In genomic region chr4:87880106-87880505, GRCh38 we compare ENCODE assay signal across 38 cellular contexts. TPM values are rescaled to one million over a fixed set of nuclear protein-coding genes. Genes with fewer than 3 reads are reported as not detected.
"Had no signal": no experiment of that assay in that cellular context is flagged by ENCODE, and none has a peak within 500 bp of the region (broad histone marks: within the 10 kb centered on the region; RNA-seq: fewer than 3 reads in every experiment).

No MANE protein-coding gene starts in this region.

- H3K9me3 ChIP-seq: adrenal gland, body of pancreas, breast epithelium had no signal

- H3K4me3 Mint-ChIP-seq: activated CD4-positive, alpha-beta memory T cell treated with anti-CD3 and anti-CD28 coated beads, Interleukin-2, amount 10 ng/mL, durations not matched to agents 7 days and 5 days; activated CD4-positive, alpha-beta T cell treated with anti-CD3 and anti-CD28 coated beads for 36 hours; activated CD4-positive, alpha-beta T cell treated with anti-CD3 and anti-CD28 coated beads, Interleukin-2, amount 10 ng/mL, durations not matched to agents 7 days and 5 days; activated CD8-positive, alpha-beta memory T cell treated with anti-CD3 and anti-CD28 coated beads, Interleukin-2, amount 10 ng/mL, durations not matched to agents 7 days and 5 days; activated CD8-positive, alpha-beta T cell treated with anti-CD3 and anti-CD28 coated beads, Interleukin-2, amount 10 ng/mL, durations not matched to agents 7 days and 5 days; activated naive CD8-positive, alpha-beta T cell treated with anti-CD3 and anti-CD28 coated beads for 36 hours; activated T-cell treated with anti-CD3 and anti-CD28 coated beads, Interleukin-2, amount 50 U/mL, for 24 hours; T-helper 1 cell treated with Interleukin-12 subunit alpha and Interleukin-12 subunit beta and Interleukin-4 antibody, amounts not matched to agents 30 μg/mL and 1 μg/mL, for 36 hours; T-helper 2 cell treated with Interferon-gamma antibody and Interleukin-4, amounts not matched to agents 5 μg/mL and 100 μg/mL, for 36 hours; WTC11 had no signal

- H3K27me3 ChIP-seq: adrenal gland, body of pancreas, brain microvascular endothelial cell, breast epithelium had no signal

- DNase-seq: activated CD4-positive, alpha-beta memory T cell treated with anti-CD3 and anti-CD28 coated beads, Interleukin-2, amount 10 ng/mL, durations not matched to agents 7 days and 5 days; activated CD4-positive, alpha-beta T cell treated with anti-CD3 and anti-CD28 coated beads for 1 hour; activated CD4-positive, alpha-beta T cell treated with anti-CD3 and anti-CD28 coated beads for 36 hours; activated CD4-positive, alpha-beta T cell treated with anti-CD3 and anti-CD28 coated beads for 48 hours; activated CD4-positive, alpha-beta T cell treated with anti-CD3 and anti-CD28 coated beads, Interleukin-2, amount 10 ng/mL, durations not matched to agents 7 days and 5 days; activated CD4-positive, alpha-beta T cell treated with anti-CD3 and anti-CD28 coated beads, Interleukin-2, amount 50 U/mL, for 48 hours; activated CD4-positive, CD25-positive, alpha-beta regulatory T cell; activated CD8-positive, alpha-beta memory T cell treated with anti-CD3 and anti-CD28 coated beads for 24 hours; activated CD8-positive, alpha-beta memory T cell treated with anti-CD3 and anti-CD28 coated beads, Interleukin-2, amount 10 ng/mL, durations not matched to agents 7 days and 5 days; activated CD8-positive, alpha-beta memory T cell treated with anti-CD3 and anti-CD28 coated beads, Interleukin-2, amount 50 U/mL, for 48 hours; activated CD8-positive, alpha-beta T cell treated with anti-CD3 and anti-CD28 coated beads, Interleukin-2, amount 10 ng/mL, durations not matched to agents 7 days and 5 days; activated effector memory CD4-positive, alpha-beta T cell treated with Interleukin-2 at 50 U/mL for 16 hours; activated gamma-delta T cell; activated naive CD4-positive, alpha-beta T cell treated with anti-CD3 and anti-CD28 coated beads, Interleukin-2, amount 50 U/mL, for 16 hours; activated naive CD4-positive, alpha-beta T cell treated with Interleukin-2 at 50 U/mL for 16 hours; activated naive CD8-positive, alpha-beta T cell treated with anti-CD3 and anti-CD28 coated beads for 36 hours; activated T-cell treated with anti-CD3 and anti-CD28 coated beads, Interleukin-2, amount 50 U/mL, for 24 hours; activated T-cell treated with anti-CD3 and anti-CD28 coated beads, Interleukin-2, amount 50 U/mL, for 48 hours; adrenal gland; amniotic stem cell; aorta; body of pancreas; brain microvascular endothelial cell; central memory CD4-positive, alpha-beta T cell; T-helper 1 cell; T-helper 2 cell; T-helper 9 cell; WERI-Rb-1 had no signal

- H3K9me3 Mint-ChIP-seq: activated CD4-positive, alpha-beta memory T cell treated with anti-CD3 and anti-CD28 coated beads, Interleukin-2, amount 10 ng/mL, durations not matched to agents 7 days and 5 days; activated CD4-positive, alpha-beta T cell treated with anti-CD3 and anti-CD28 coated beads, Interleukin-2, amount 10 ng/mL, durations not matched to agents 7 days and 5 days; activated naive CD4-positive, alpha-beta T cell treated with anti-CD3 and anti-CD28 coated beads, Interleukin-2, amount 50 U/mL, for 72 hours; activated naive CD8-positive, alpha-beta T cell treated with anti-CD3 and anti-CD28 coated beads for 36 hours; activated T-cell treated with anti-CD3 and anti-CD28 coated beads, Interleukin-2, amount 50 U/mL, for 24 hours; activated T-helper 2 cell treated with anti-CD3 and anti-CD28 coated beads, Interferon-gamma antibody, Interleukin-2, Interleukin-4, amounts not matched to agents 10 μg/mL and 5 μg/mL and 100 μg/mL, durations not matched to agents 14 hours and 24 hours and 36 hours; T-helper 1 cell treated with Interleukin-12 subunit alpha and Interleukin-12 subunit beta and Interleukin-4 antibody, amounts not matched to agents 30 μg/mL and 1 μg/mL, for 36 hours; T-helper 2 cell treated with Interferon-gamma antibody and Interleukin-4, amounts not matched to agents 5 μg/mL and 100 μg/mL, for 36 hours had no signal

- H3K36me3 Mint-ChIP-seq: activated CD8-positive, alpha-beta memory T cell treated with anti-CD3 and anti-CD28 coated beads, Interleukin-2, amount 10 ng/mL, durations not matched to agents 7 days and 5 days; activated naive CD4-positive, alpha-beta T cell treated with anti-CD3 and anti-CD28 coated beads, Interleukin-2, amount 50 U/mL, for 72 hours; activated naive CD8-positive, alpha-beta T cell treated with anti-CD3 and anti-CD28 coated beads for 36 hours; WTC11 had no signal

- H3K4me1 Mint-ChIP-seq: activated CD4-positive, alpha-beta memory T cell treated with anti-CD3 and anti-CD28 coated beads, Interleukin-2, amount 10 ng/mL, durations not matched to agents 7 days and 5 days; activated CD4-positive, alpha-beta T cell treated with anti-CD3 and anti-CD28 coated beads for 36 hours; activated CD4-positive, alpha-beta T cell treated with anti-CD3 and anti-CD28 coated beads, Interleukin-2, amount 10 ng/mL, durations not matched to agents 7 days and 5 days; activated naive CD8-positive, alpha-beta T cell treated with anti-CD3 and anti-CD28 coated beads for 36 hours; WTC11 had no signal

- ATAC-seq: activated CD4-positive, alpha-beta T cell treated with anti-CD3 and anti-CD28 coated beads for 36 hours; activated CD4-positive, CD25-positive, alpha-beta regulatory T cell treated with anti-CD3 and anti-CD28 coated beads, Interleukin-2, amount 50 U/mL, for 24 hours; activated CD8-positive, alpha-beta memory T cell treated with anti-CD3 and anti-CD28 coated beads, Interleukin-2, amount 10 ng/mL, durations not matched to agents 7 days and 5 days; activated CD8-positive, alpha-beta T cell treated with anti-CD3 and anti-CD28 coated beads, Interleukin-2, amount 10 ng/mL, durations not matched to agents 7 days and 5 days; activated naive CD4-positive, alpha-beta T cell treated with anti-CD3 and anti-CD28 coated beads, Interleukin-2, amount 50 U/mL, for 72 hours; body of pancreas; WTC11 had no signal

- FAIRE-seq: astrocyte had no signal

- H3K27ac ChIP-seq: adrenal gland, body of pancreas, brain microvascular endothelial cell, breast epithelium, WERI-Rb-1 had no signal

- H3K4me1 ChIP-seq: adrenal gland, breast epithelium had no signal

- H3K27ac Mint-ChIP-seq: activated CD4-positive, alpha-beta memory T cell treated with anti-CD3 and anti-CD28 coated beads, Interleukin-2, amount 10 ng/mL, durations not matched to agents 7 days and 5 days; activated CD4-positive, alpha-beta T cell treated with anti-CD3 and anti-CD28 coated beads for 36 hours; activated CD4-positive, alpha-beta T cell treated with anti-CD3 and anti-CD28 coated beads, Interleukin-2, amount 10 ng/mL, durations not matched to agents 7 days and 5 days; activated CD8-positive, alpha-beta memory T cell treated with anti-CD3 and anti-CD28 coated beads, Interleukin-2, amount 10 ng/mL, durations not matched to agents 7 days and 5 days; activated CD8-positive, alpha-beta T cell treated with anti-CD3 and anti-CD28 coated beads, Interleukin-2, amount 10 ng/mL, durations not matched to agents 7 days and 5 days; activated naive CD4-positive, alpha-beta T cell treated with anti-CD3 and anti-CD28 coated beads, Interleukin-2, amount 50 U/mL, for 72 hours; activated naive CD8-positive, alpha-beta T cell treated with anti-CD3 and anti-CD28 coated beads for 36 hours; activated T-cell treated with anti-CD3 and anti-CD28 coated beads, Interleukin-2, amount 50 U/mL, for 24 hours; activated T-helper 2 cell treated with anti-CD3 and anti-CD28 coated beads, Interferon-gamma antibody, Interleukin-2, Interleukin-4, amounts not matched to agents 10 μg/mL and 5 μg/mL and 100 μg/mL, durations not matched to agents 14 hours and 24 hours and 36 hours; T-helper 1 cell treated with Interleukin-12 subunit alpha and Interleukin-12 subunit beta and Interleukin-4 antibody, amounts not matched to agents 30 μg/mL and 1 μg/mL, for 36 hours; T-helper 2 cell treated with Interferon-gamma antibody and Interleukin-4, amounts not matched to agents 5 μg/mL and 100 μg/mL, for 36 hours; WTC11 had no signal

RNA-seq across cellular contexts. Expression of gene MEPE, which starts 47.3 kb away (rescaled TPM):
- total RNA-seq: activated CD4-positive, alpha-beta memory T cell treated with anti-CD3 and anti-CD28 coated beads, Interleukin-2, amount 10 ng/mL, durations not matched to agents 7 days and 5 days; activated CD4-positive, alpha-beta T cell treated with anti-CD3 and anti-CD28 coated beads for 36 hours; activated CD4-positive, alpha-beta T cell treated with anti-CD3 and anti-CD28 coated beads, Interleukin-2, amount 10 ng/mL, durations not matched to agents 7 days and 5 days; activated CD8-positive, alpha-beta memory T cell treated with anti-CD3 and anti-CD28 coated beads, Interleukin-2, amount 10 ng/mL, durations not matched to agents 7 days and 5 days; activated CD8-positive, alpha-beta T cell treated with anti-CD3 and anti-CD28 coated beads, Interleukin-2, amount 10 ng/mL, durations not matched to agents 7 days and 5 days; activated naive CD4-positive, alpha-beta T cell treated with anti-CD3 and anti-CD28 coated beads, Interleukin-2, amount 50 U/mL, for 72 hours; activated naive CD8-positive, alpha-beta T cell treated with anti-CD3 and anti-CD28 coated beads for 36 hours; activated T-helper 2 cell treated with anti-CD3 and anti-CD28 coated beads, Interferon-gamma antibody, Interleukin-2, Interleukin-4, amounts not matched to agents 10 μg/mL and 5 μg/mL and 100 μg/mL, durations not matched to agents 14 hours and 24 hours and 36 hours; adrenal gland; aorta; astrocyte; body of pancreas; breast epithelium; cardiac septum; cerebellum; WTC11 had no signal
- polyA plus RNA-seq: adrenal gland, aorta had no signal
